9 cellular contexts compared by ENCODE assay signal in the genomic region with DNA sequence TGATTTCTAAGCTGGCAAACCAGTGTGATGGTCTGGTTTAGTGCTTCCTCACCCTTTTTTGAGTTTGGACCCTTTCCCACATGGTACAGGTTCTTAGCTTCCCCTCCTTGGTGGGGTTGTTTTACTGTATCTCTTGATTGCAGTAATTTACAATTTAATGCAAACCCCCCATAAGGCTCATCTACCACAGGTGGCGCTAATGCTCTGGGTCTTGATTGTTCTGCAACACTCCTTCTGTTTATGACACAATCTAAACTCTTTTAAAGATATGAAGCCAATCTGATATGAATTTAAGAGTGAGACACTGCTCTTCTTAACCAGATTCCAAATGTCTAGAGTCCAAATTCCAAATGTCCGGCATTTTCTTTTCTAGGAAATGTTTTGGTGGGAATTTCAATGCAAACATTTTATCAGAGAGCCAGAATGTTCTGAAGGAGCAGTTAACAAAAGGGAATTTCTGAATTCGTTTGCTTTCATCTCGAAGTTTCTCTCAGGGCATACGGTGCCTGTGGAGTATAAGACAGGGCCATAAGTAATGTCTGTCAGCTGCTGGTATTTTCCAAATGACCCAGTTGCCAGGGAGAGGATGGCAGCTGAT.
DNase-seq lines count a peak whose midpoint lies in the region; ATAC-seq, FAIRE-seq and TF ChIP-seq lines count a peak whose summit lies in the region.
"Had no signal": no experiment of that assay in that cellular context is flagged by ENCODE, and none has a peak within 500 bp of the region (broad histone marks: within the 10 kb centered on the region; RNA-seq: fewer than 3 reads in every experiment).

No MANE protein-coding gene starts in this region.

- H3K27me3 ChIP-seq in K562 (ENCODE audit: control insufficient read depth in 2 of 2, insufficient read depth in 2 of 2, low read length in 2 of 2) (no peaks in the 10 kb centered on the region), mesenchymal stem cell (ENCODE audit: control insufficient read depth in 1 of 2, insufficient read depth in 1 of 2, low read length in 2 of 2) (no peaks in the 10 kb centered on the region)

- H3K27ac ChIP-seq in K562 (ENCODE audit: extremely low read depth, low read depth, low read length) (no peak overlapping the region), mesenchymal stem cell (ENCODE audit: low read length, poor library complexity, severe bottlenecking) (no peak overlapping the region)
- H3K27ac ChIP-seq: epithelial cell of prostate had no signal

- H3K36me3 ChIP-seq in K562 (ENCODE audit: control insufficient read depth, insufficient read depth, low read length) = no peaks in the 10 kb centered on the region
- H3K36me3 ChIP-seq in mesenchymal stem cell (ENCODE audit: control insufficient read depth in 1 of 2, insufficient read depth in 2 of 2, low read depth in 1 of 2, low read length in 2 of 2) = peaks cover 0 to 4% of the 10 kb centered on the region in 2 experiments

- CTCF ChIA-PET in K562 (lab: Yijun Ruan, JAX; ENCODE audit: low intra/inter-chr PET ratio) = interaction anchor here (0.6 to 1.3 kb wide), 2 partner anchors 386 to 491 kb away, joined by 3 to 4 read pairs; a partner anchor contains a TSS

- H4K91ac ChIP-seq in mesenchymal stem cell (ENCODE audit: low read length) = no peak overlapping the region

- in situ Hi-C loops in GM13977 (cut with MboI; ENCODE audit: low pct_unique_long_range_greater_than_20kb, low sequenced_read_pairs, unreplicated experiment) (loop anchor here (10.0 to 25.0 kb wide), 3 partner anchors 195 to 795 kb away; a partner anchor contains a TSS), K562 (cut with MboI) (no loop called here)

- no peak for TF ChIP-seq POLR2A in K562 (conservative IDR thresholded peaks at IDR 0.05)

- TF ChIP-seq CTCF in GM13977 (IDR thresholded peaks at IDR 0.05; ENCODE audit: extremely low read depth, insufficient read depth, missing control alignments) (peak; percentile 68), K562 (IDR thresholded peaks at IDR 0.05 in 2 of 3, conservative IDR thresholded peaks at IDR 0.05 in 1 of 3; ENCODE audit: insufficient read depth in 2 of 3, low read depth in 1 of 3, low read length in 3 of 3) (peak; percentile 44 to 71 (median 69); a peak in 5 of 6 replicates)

- H3K9ac ChIP-seq in K562 (ENCODE audit: insufficient read depth in 1 of 2, low read depth in 2 of 2, low read length in 2 of 2) (no peak overlapping the region), mesenchymal stem cell (ENCODE audit: low read length) (no peak overlapping the region)

- H3K4me2 ChIP-seq in K562 (ENCODE audit: insufficient read depth, low read length) (no peak overlapping the region), mesenchymal stem cell (ENCODE audit: low read length, poor library complexity, severe bottlenecking) (no peak overlapping the region)

- no peak overlapping the region for H2AFZ ChIP-seq in K562 (ENCODE audit: low read depth, low read length)
- H2AFZ ChIP-seq in mesenchymal stem cell (ENCODE audit: low read depth, low read length) = no peak overlapping the region

- H2BK12ac ChIP-seq in mesenchymal stem cell (ENCODE audit: low read length in 2 of 2) = no peak overlapping the region

- no peak overlapping the region for H3K18ac ChIP-seq in mesenchymal stem cell (ENCODE audit: low read depth in 1 of 2, low read length in 2 of 2)

- H3K79me2 ChIP-seq in K562 (ENCODE audit: control insufficient read depth, insufficient read depth, low read length) = no peaks in the 10 kb centered on the region

- no peaks in the 10 kb centered on the region for H3K9me1 ChIP-seq in K562 (ENCODE audit: control insufficient read depth, insufficient read depth, low read length)

- H2BK120ac ChIP-seq in mesenchymal stem cell (ENCODE audit: low read depth, low read length) = no peak overlapping the region

- peaks cover 0 to 6% of the 10 kb centered on the region in 2 experiments; a peak in 2 of 5 replicates for H3K4me1 ChIP-seq in K562 (replicated peaks in 1 of 2; ENCODE audit: control insufficient read depth in 2 of 2, insufficient read depth in 2 of 2, low read length in 2 of 2)
- H3K4me1 ChIP-seq in mesenchymal stem cell (ENCODE audit: control insufficient read depth, insufficient read depth, low read depth, low read length) = peaks cover 11% of the 10 kb centered on the region

- POLR2A ChIA-PET in K562 (lab: Yijun Ruan, JAX) = no interaction called here

- H2BK5ac ChIP-seq in mesenchymal stem cell (ENCODE audit: low read depth, low read length, poor library complexity, severe bottlenecking) = no peak overlapping the region

- DNase-seq in AML-193 (lab: John Stamatoyannopoulos, UW) (peak; percentile 30 to 46), GM13977 (ENCODE audit: low spot score) (no peak), OCI-M1 (lab: John Stamatoyannopoulos, UW) (peak; percentile 84), K562 (ENCODE audit: extremely low read depth in 1 of 4, low spot score in 3 of 4) (peak; percentile 17 to 55 (median 38)), mesenchymal stem cell (peak; percentile 57), anterior cingulate cortex (lab: John Stamatoyannopoulos, UW) (no peak), hypothalamus (lab: John Stamatoyannopoulos, UW) (no peak)

- H3K79me1 ChIP-seq in mesenchymal stem cell (replicated peaks; ENCODE audit: low read length, poor library complexity, severe bottlenecking) = no peaks in the 10 kb centered on the region

- H3K9me3 ChIP-seq in K562 (replicated peaks; ENCODE audit: control insufficient read depth, insufficient read depth, low read depth, low read length) (no peaks in the 10 kb centered on the region), mesenchymal stem cell (ENCODE audit: control insufficient read depth, low read length) (no peaks in the 10 kb centered on the region)

- no peak overlapping the region for H3K23ac ChIP-seq in mesenchymal stem cell (ENCODE audit: low read length in 2 of 2)

- TF ChIP-seq EP300 in K562 (IDR thresholded peaks at IDR 0.05; ENCODE audit: low read length) = no peak

- H3K14ac ChIP-seq in mesenchymal stem cell (ENCODE audit: low read length in 2 of 2) = no peak overlapping the region

- no TSS peak for BruUV-seq in K562 (replicated peaks; lab: Mats Ljungman, UMichigan)

- intact Hi-C loops in K562 (cut with micrococcal nuclease) = loop anchor here (1.0 to 10.0 kb wide), 4 partner anchors 386 to 1168 kb away; a partner anchor contains a TSS

- FAIRE-seq in K562 (lab: Jason Lieb, UNC) = no peak

- TF ChIP-seq RAD21 in K562 (CRISPR knock-in tag; conservative IDR thresholded peaks at IDR 0.05 in 1 of 2, IDR thresholded peaks at IDR 0.05 in 1 of 2) = peak; percentile 78 to 86

- no peak overlapping the region for H4K8ac ChIP-seq in mesenchymal stem cell (ENCODE audit: low read length)

- ATAC-seq in K562 = peak; percentile 79
- ATAC-seq in HG03135 (IDR thresholded peaks at IDR 0.05; ENCODE audit: unreplicated experiment) = no peak

- peak overlapping the region; percentile 22 for H2AK5ac ChIP-seq in mesenchymal stem cell (ENCODE audit: low read length, severe bottlenecking)

- H3K4ac ChIP-seq in mesenchymal stem cell (ENCODE audit: low read depth in 1 of 2, low read length in 2 of 2) = no peak overlapping the region

- H4K20me1 ChIP-seq in K562 (replicated peaks; ENCODE audit: control insufficient read depth, insufficient read depth, low read length) = no peaks in the 10 kb centered on the region

- 11% methylated on average over 5 of the region's 5 CpGs for WGBS in K562 (ENCODE audit: insufficient coverage, low coverage, missing lambda C conversion rate)
- 84% methylated on average over 4 of the region's 5 CpGs for WGBS in mesenchymal stem cell

- H3K4me3 ChIP-seq in K562 = no peak overlapping the region
- no peak overlapping the region for H3K4me3 ChIP-seq in mesenchymal stem cell (ENCODE audit: insufficient read depth in 1 of 2, low read depth in 1 of 2, low read length in 2 of 2)

- H2BK15ac ChIP-seq in mesenchymal stem cell (ENCODE audit: low read depth, poor library complexity, severe bottlenecking) = no peak overlapping the region

TF ChIP-seq in K562, 482 proteins besides CTCF, POLR2A, EP300 and RAD21 (continues in another document):
- TF ChIP-seq, protein P1, sequence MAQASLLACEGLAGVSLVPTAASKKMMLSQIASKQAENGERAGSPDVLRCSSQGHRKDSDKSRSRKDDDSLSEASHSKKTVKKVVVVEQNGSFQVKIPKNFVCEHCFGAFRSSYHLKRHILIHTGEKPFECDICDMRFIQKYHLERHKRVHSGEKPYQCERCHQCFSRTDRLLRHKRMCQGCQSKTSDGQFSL (CRISPR knock-in tag; IDR thresholded peaks at IDR 0.05) = no peak
- TF ChIP-seq, protein P1 (tag; IDR thresholded peaks at IDR 0.05) = peak in 1 of 2 experiments; percentile 31; a peak in 1 of 4 replicates
- TF ChIP-seq, protein P2, sequence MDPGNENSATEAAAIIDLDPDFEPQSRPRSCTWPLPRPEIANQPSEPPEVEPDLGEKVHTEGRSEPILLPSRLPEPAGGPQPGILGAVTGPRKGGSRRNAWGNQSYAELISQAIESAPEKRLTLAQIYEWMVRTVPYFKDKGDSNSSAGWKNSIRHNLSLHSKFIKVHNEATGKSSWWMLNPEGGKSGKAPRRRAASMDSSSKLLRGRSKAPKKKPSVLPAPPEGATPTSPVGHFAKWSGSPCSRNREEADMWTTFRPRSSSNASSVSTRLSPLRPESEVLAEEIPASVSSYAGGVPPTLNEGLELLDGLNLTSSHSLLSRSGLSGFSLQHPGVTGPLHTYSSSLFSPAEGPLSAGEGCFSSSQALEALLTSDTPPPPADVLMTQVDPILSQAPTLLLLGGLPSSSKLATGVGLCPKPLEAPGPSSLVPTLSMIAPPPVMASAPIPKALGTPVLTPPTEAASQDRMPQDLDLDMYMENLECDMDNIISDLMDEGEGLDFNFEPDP (CRISPR knock-in tag; IDR thresholded peaks at IDR 0.05) = no peak
- TF ChIP-seq RBM15 (IDR thresholded peaks at IDR 0.05; ENCODE audit: insufficient read depth, low read length) (no peak), CBFA2T2 (conservative IDR thresholded peaks at IDR 0.05) (no peak), ZNF79 (CRISPR knock-in tag; IDR thresholded peaks at IDR 0.05; ENCODE audit: low read depth) (no peak), ZZZ3 (IDR thresholded peaks at IDR 0.05) (no peak)
- TF ChIP-seq, protein P3, sequence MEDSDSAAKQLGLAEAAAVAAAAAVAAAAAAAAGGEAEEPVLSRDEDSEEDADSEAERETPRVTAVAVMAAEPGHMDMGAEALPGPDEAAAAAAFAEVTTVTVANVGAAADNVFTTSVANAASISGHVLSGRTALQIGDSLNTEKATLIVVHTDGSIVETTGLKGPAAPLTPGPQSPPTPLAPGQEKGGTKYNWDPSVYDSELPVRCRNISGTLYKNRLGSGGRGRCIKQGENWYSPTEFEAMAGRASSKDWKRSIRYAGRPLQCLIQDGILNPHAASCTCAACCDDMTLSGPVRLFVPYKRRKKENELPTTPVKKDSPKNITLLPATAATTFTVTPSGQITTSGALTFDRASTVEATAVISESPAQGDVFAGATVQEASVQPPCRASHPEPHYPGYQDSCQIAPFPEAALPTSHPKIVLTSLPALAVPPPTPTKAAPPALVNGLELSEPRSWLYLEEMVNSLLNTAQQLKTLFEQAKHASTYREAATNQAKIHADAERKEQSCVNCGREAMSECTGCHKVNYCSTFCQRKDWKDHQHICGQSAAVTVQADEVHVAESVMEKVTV (CRISPR knock-in tag; IDR thresholded peaks at IDR 0.05) = peak; percentile 43

Comparison
In these comparisons a context has a peak if more than half of its experiments do, and no peak if none do; other contexts are left out.
1. DNase-seq: peak in AML-193 (2 of 2), OCI-M1 (single experiment), K562 (4 of 4) and mesenchymal stem cell (single experiment); none in GM13977 (single experiment), anterior cingulate cortex (0 of 58) and hypothalamus (0 of 51).